1 cellular context compared by ENCODE assay signal in the genomic region with DNA sequence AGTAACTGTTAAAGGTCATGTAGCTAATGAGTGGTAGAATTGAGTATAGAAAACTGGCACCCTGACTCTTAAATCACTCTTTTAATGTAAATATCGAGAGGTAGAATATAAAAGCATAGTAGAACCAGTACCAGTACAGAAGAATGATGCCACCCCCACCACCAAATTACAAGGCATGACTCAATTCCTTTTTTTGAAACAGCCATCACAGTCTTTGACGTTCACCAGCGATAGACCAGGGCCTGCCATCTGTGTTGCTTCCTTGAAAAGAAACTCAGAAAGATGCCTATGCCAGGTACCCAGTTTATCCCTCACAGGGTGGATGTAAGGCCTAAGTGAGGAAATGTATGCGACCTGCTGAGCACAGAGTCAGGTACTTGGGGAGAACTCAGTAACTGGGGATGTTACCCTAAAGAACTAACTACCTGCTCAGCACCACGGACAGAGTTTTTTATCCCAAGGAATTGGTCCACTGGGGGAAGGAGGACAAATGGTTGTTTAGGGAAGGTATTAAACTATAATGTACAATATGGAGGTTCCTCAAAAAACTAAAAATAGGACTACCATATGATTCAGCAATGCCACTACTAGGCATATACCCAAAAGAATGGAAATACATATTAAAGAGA.
TF ChIP-seq lines count a peak whose summit lies in the region.

No MANE protein-coding gene starts in this region.

TF ChIP-seq in HEK293, 187 proteins besides CTCF, POLR2A, EP300 and RAD21 (continued from another document):
- TF ChIP-seq, protein P1, sequence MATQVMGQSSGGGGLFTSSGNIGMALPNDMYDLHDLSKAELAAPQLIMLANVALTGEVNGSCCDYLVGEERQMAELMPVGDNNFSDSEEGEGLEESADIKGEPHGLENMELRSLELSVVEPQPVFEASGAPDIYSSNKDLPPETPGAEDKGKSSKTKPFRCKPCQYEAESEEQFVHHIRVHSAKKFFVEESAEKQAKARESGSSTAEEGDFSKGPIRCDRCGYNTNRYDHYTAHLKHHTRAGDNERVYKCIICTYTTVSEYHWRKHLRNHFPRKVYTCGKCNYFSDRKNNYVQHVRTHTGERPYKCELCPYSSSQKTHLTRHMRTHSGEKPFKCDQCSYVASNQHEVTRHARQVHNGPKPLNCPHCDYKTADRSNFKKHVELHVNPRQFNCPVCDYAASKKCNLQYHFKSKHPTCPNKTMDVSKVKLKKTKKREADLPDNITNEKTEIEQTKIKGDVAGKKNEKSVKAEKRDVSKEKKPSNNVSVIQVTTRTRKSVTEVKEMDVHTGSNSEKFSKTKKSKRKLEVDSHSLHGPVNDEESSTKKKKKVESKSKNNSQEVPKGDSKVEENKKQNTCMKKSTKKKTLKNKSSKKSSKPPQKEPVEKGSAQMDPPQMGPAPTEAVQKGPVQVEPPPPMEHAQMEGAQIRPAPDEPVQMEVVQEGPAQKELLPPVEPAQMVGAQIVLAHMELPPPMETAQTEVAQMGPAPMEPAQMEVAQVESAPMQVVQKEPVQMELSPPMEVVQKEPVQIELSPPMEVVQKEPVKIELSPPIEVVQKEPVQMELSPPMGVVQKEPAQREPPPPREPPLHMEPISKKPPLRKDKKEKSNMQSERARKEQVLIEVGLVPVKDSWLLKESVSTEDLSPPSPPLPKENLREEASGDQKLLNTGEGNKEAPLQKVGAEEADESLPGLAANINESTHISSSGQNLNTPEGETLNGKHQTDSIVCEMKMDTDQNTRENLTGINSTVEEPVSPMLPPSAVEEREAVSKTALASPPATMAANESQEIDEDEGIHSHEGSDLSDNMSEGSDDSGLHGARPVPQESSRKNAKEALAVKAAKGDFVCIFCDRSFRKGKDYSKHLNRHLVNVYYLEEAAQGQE (tag by site-specific recombination; IDR thresholded peaks at IDR 0.05), result 0 out of 2 replicates have a peak, but pooled peaks have one; percentile 18
- TF ChIP-seq, protein P2, sequence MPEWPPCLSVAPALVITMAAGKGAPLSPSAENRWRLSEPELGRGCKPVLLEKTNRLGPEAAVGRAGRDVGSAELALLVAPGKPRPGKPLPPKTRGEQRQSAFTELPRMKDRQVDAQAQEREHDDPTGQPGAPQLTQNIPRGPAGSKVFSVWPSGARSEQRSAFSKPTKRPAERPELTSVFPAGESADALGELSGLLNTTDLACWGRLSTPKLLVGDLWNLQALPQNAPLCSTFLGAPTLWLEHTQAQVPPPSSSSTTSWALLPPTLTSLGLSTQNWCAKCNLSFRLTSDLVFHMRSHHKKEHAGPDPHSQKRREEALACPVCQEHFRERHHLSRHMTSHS (tag by site-specific recombination; IDR thresholded peaks at IDR 0.05), result no peak
